ENCODE assay signal across 1 cellular context in the genomic region with DNA sequence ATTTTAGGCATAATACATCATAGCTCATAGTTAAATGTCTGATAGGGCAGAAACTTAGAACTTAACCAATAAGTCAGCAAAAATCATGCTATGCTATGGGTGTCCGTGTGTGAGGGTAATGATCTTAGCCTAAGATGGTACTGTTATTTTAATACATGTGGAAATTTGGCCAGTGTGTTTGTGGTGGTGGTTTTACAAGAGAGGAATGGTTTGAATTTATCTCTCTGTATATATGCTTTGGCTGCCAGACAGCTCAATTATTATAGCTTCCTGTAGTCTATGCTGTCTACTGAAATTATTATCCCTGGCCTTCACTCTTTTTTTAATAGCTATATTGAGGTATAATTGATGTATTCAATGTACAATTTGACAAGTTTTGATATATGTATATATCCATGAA.
TF ChIP-seq lines count a peak whose summit lies in the region.

No MANE protein-coding gene starts in this region.

TF ChIP-seq in SK-N-SH, 30 proteins besides CTCF, POLR2A, EP300 and RAD21 (continued from another document):
- TF ChIP-seq, protein P1, sequence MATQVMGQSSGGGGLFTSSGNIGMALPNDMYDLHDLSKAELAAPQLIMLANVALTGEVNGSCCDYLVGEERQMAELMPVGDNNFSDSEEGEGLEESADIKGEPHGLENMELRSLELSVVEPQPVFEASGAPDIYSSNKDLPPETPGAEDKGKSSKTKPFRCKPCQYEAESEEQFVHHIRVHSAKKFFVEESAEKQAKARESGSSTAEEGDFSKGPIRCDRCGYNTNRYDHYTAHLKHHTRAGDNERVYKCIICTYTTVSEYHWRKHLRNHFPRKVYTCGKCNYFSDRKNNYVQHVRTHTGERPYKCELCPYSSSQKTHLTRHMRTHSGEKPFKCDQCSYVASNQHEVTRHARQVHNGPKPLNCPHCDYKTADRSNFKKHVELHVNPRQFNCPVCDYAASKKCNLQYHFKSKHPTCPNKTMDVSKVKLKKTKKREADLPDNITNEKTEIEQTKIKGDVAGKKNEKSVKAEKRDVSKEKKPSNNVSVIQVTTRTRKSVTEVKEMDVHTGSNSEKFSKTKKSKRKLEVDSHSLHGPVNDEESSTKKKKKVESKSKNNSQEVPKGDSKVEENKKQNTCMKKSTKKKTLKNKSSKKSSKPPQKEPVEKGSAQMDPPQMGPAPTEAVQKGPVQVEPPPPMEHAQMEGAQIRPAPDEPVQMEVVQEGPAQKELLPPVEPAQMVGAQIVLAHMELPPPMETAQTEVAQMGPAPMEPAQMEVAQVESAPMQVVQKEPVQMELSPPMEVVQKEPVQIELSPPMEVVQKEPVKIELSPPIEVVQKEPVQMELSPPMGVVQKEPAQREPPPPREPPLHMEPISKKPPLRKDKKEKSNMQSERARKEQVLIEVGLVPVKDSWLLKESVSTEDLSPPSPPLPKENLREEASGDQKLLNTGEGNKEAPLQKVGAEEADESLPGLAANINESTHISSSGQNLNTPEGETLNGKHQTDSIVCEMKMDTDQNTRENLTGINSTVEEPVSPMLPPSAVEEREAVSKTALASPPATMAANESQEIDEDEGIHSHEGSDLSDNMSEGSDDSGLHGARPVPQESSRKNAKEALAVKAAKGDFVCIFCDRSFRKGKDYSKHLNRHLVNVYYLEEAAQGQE (IDR thresholded peaks at IDR 0.05; ENCODE audit: low read depth, low read length): no peak
- TF ChIP-seq TEAD4 (IDR thresholded peaks at IDR 0.05; ENCODE audit: borderline replicate concordance, insufficient read depth) (no peak), CHD2 (IDR thresholded peaks at IDR 0.05; ENCODE audit: low read length, partially characterized antibody) (no peak), GABPA (IDR thresholded peaks at IDR 0.05; ENCODE audit: low read depth) (no peak), USF1 (IDR thresholded peaks at IDR 0.05; ENCODE audit: borderline replicate concordance, low read depth) (no peak), ELF1 (IDR thresholded peaks at IDR 0.05) (no peak)
